Comparison of ENCODE assay signal across 15 cellular contexts in genomic region chr6:162063666-162064065, GRCh38.
DNase-seq lines count a peak whose midpoint lies in the region; ATAC-seq and TF ChIP-seq lines count a peak whose summit lies in the region.
"Had no signal": no experiment of that assay in that cellular context is flagged by ENCODE, and none has a peak within 500 bp of the region (broad histone marks: within the 10 kb centered on the region; RNA-seq: fewer than 3 reads in every experiment).

No MANE protein-coding gene starts in this region.

- H3K4me3 Mint-ChIP-seq in GM23338, result no peak overlapping the region
- H3K4me3 Mint-ChIP-seq: CD4-positive, alpha-beta memory T cell had no signal

- no peak for DNase-seq in GM23338 (ENCODE audit: low spot score)
- peak; percentile 69 for DNase-seq in MG63
- DNase-seq in astrocyte of the hippocampus (ENCODE audit: low read depth, low spot score), result peak; percentile 6
- DNase-seq in cerebellar nuclear complex (lab: John Stamatoyannopoulos, UW), result no peak
- no peak for DNase-seq in DMS153 treated with DMSO at 0.1 percent for 48 hours (lab: John Stamatoyannopoulos, UW; ENCODE audit: unreplicated experiment)
- DNase-seq: BE2C; CD4-positive, alpha-beta memory T cell; COR-L47; DMS53; H7; KBM-7 had no signal

- H3F3A ChIP-seq in GM23338 (replicated peaks; ENCODE audit: low read depth), result no peaks in the 10 kb centered on the region

- H3K27ac ChIP-seq in GM23338 (ENCODE audit: low read depth), result no peak overlapping the region
- H3K27ac ChIP-seq: C4-2B had no signal

- H3K27ac Mint-ChIP-seq in GM23338, result peak overlapping the region; percentile 78
- H3K27ac Mint-ChIP-seq: CD4-positive, alpha-beta memory T cell had no signal

- no peaks in the 10 kb centered on the region for H3K36me3 ChIP-seq in GM23338 (ENCODE audit: insufficient read depth)
- no peaks in the 10 kb centered on the region; the same call in 1 of the 2 replicates for H3K36me3 ChIP-seq in MG63
- H3K36me3 ChIP-seq: BE2C had no signal

- H3K4me2 ChIP-seq in GM23338, result no peak overlapping the region

- ATAC-seq in GM23338, result no peak
- ATAC-seq in SK-N-SH treated with all-trans-retinoic acid at 6 μM for 48 hours, result no peak
- ATAC-seq in HG02970 (IDR thresholded peaks at IDR 0.05; ENCODE audit: low FRiP score, unreplicated experiment), result no peak
- ATAC-seq: GM12878 had no signal

- H3K9me3 ChIP-seq in MG63, result no peaks in the 10 kb centered on the region
- H3K9me3 ChIP-seq: BE2C had no signal

- H3K4me3 ChIP-seq in GM23338 (no peak overlapping the region), MG63 (no peak overlapping the region)
- H3K4me3 ChIP-seq: GM12878 had no signal

- no peaks in the 10 kb centered on the region for H3K79me2 ChIP-seq in GM23338 (replicated peaks; ENCODE audit: insufficient read depth)

- 0 out of 2 replicates have a peak, but pooled peaks cover 5% of the 10 kb centered on the region for H3K9me2 ChIP-seq in GM23338 (ENCODE audit: insufficient read depth)

- no peaks in the 10 kb centered on the region for H4K20me1 ChIP-seq in GM23338 (replicated peaks; ENCODE audit: insufficient read depth)

- H3K27me3 Mint-ChIP-seq in GM23338 (ENCODE audit: insufficient read depth, low read depth, poor library complexity), result no peaks in the 10 kb centered on the region
- H3K27me3 Mint-ChIP-seq: CD4-positive, alpha-beta memory T cell had no signal

- H2AFZ ChIP-seq in GM23338, result peak overlapping the region; percentile 3; the same call in 1 of the 2 replicates

- H3K4me1 Mint-ChIP-seq in GM23338, result no peaks in the 10 kb centered on the region
- H3K4me1 Mint-ChIP-seq: CD4-positive, alpha-beta memory T cell had no signal

- H3K4me1 ChIP-seq in GM23338 (ENCODE audit: insufficient read depth), result no peaks in the 10 kb centered on the region
- H3K4me1 ChIP-seq: BE2C had no signal

- no peak for TF ChIP-seq CTCF in GM23338 (conservative IDR thresholded peaks at IDR 0.05; ENCODE audit: low read depth in 2 of 2)

- H3K27me3 ChIP-seq in GM23338 (ENCODE audit: insufficient read depth) (no peaks in the 10 kb centered on the region), MG63 (no peaks in the 10 kb centered on the region)
- H3K27me3 ChIP-seq: BE2C had no signal

- H3K9me3 Mint-ChIP-seq in GM23338, result peaks cover 8% of the 10 kb centered on the region; the same call in 2 of the 3 replicates

- no peaks in the 10 kb centered on the region for H3K36me3 Mint-ChIP-seq in GM23338 (ENCODE audit: low read depth)

TF ChIP-seq in GM23338, 12 proteins besides CTCF, POLR2A, EP300 and RAD21 (continues in another document):
- TF ChIP-seq POLR2AphosphoS5 (IDR thresholded peaks at IDR 0.05; ENCODE audit: low read depth) (no peak), EZH2phosphoT487 (IDR thresholded peaks at IDR 0.05; ENCODE audit: unreplicated experiment) (no peak), ETS1 (IDR thresholded peaks at IDR 0.05) (no peak), ZNF331 (CRISPR knock-in tag; IDR thresholded peaks at IDR 0.05; ENCODE audit: low read depth) (no peak), STAT1 (IDR thresholded peaks at IDR 0.05; ENCODE audit: unreplicated experiment) (no peak), ZNF114 (CRISPR knock-in tag; IDR thresholded peaks at IDR 0.05) (no peak), CREB1 (CRISPR knock-in tag; IDR thresholded peaks at IDR 0.05; ENCODE audit: low read depth) (no peak), REST (IDR thresholded peaks at IDR 0.05; ENCODE audit: unreplicated experiment) (no peak), JUNB (IDR thresholded peaks at IDR 0.05; ENCODE audit: unreplicated experiment) (no peak)

TF ChIP-seq in SK-N-SH treated with all-trans-retinoic acid at 6 μM for 48 hours, 23 proteins besides CTCF, POLR2A, EP300 and RAD21:
- TF ChIP-seq ZFP3 (CRISPR knock-in tag; IDR thresholded peaks at IDR 0.05) (no peak), OSR1 (CRISPR knock-in tag; IDR thresholded peaks at IDR 0.05) (no peak), POU6F1 (CRISPR knock-in tag; IDR thresholded peaks at IDR 0.05; ENCODE audit: borderline replicate concordance, low read depth) (no peak), CREB5 (CRISPR knock-in tag; IDR thresholded peaks at IDR 0.05; ENCODE audit: low read depth) (no peak), ZFP30 (CRISPR knock-in tag; IDR thresholded peaks at IDR 0.05) (no peak), ZC3H10 (CRISPR knock-in tag; IDR thresholded peaks at IDR 0.05) (no peak)

Comparison
In these comparisons a context has a peak if more than half of its experiments do, and no peak if none do; other contexts are left out.
1. DNase-seq: peak in MG63 (single experiment) and astrocyte of the hippocampus (single experiment); none in GM23338 (single experiment), cerebellar nuclear complex (0 of 2) and DMS153 treated with DMSO at 0.1 percent for 48 hours (single experiment).